In the genomic region with DNA sequence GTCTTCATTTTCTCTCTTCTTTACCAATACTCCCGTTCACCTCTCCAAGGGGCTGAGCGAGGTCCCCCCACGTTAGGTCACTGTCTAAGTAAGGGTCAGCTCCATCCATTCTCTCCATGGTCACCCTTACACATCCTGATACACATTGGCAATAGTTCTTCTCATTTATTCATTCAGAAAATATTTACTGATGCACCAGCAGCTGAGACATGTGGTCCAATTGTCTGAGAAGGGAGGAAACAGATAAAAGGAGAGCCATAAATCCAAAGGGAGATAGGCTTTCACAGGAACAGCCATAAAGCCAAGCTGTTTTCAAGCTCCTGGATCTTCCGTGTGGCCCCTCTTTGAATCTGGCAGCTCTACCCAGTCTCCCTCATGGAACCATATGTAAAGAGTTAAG, we compare ENCODE assay signal across 20 cellular contexts.
"Had no signal": no experiment of that assay in that cellular context is flagged by ENCODE, and none has a peak within 500 bp of the region (broad histone marks: within the 10 kb centered on the region; RNA-seq: fewer than 3 reads in every experiment).

No MANE protein-coding gene starts in this region.

- H3K27me3 ChIP-seq: ovary, tibial nerve had no signal

- H3K36me3 Mint-ChIP-seq: activated naive CD8-positive, alpha-beta T cell treated with anti-CD3 and anti-CD28 coated beads, Interleukin-2, amount 10 ng/mL, durations not matched to agents 7 days and 5 days; brain; memory B cell; naive B cell had no signal

- DNase-seq: activated CD4-positive, alpha-beta T cell treated with anti-CD3 and anti-CD28 coated beads, Interleukin-2, amount 50 U/mL, for 4 hours; activated naive CD4-positive, alpha-beta T cell; activated naive CD8-positive, alpha-beta T cell treated with anti-CD3 and anti-CD28 coated beads, Interleukin-2, amount 10 ng/mL, durations not matched to agents 7 days and 5 days; activated T-cell treated with anti-CD3 and anti-CD28 coated beads for 4 hours; amygdala; caudate nucleus; endodermal cell; erythroblast; mucosa of descending colon; naive B cell; ovary; right cardiac atrium; stimulated activated naive CD8-positive, alpha-beta T cell treated with anti-CD3 and anti-CD28 coated beads, Interleukin-15, Interleukin-2, amounts not matched to agents 100 U/mL and 50 U/mL, for 24 hours; T-helper 17 cell; WERI-Rb-1 had no signal

- H3K9me3 ChIP-seq: mucosa of descending colon, ovary, psoas muscle, tibial nerve had no signal

- H3K4me1 Mint-ChIP-seq: brain, endodermal cell, T-helper 17 cell had no signal

- H3K36me3 ChIP-seq: ovary, tibial nerve, WERI-Rb-1 had no signal

- H3K4me1 ChIP-seq: psoas muscle, tibial nerve had no signal

- H3K4me3 ChIP-seq: mucosa of descending colon, ovary, psoas muscle, skin epidermis, tibial nerve had no signal

- H3K4me3 Mint-ChIP-seq: activated naive CD8-positive, alpha-beta T cell treated with anti-CD3 and anti-CD28 coated beads, Interleukin-2, amount 10 ng/mL, durations not matched to agents 7 days and 5 days; brain; endodermal cell; memory B cell; naive B cell; T-helper 17 cell had no signal

- H3K9me3 Mint-ChIP-seq: activated naive CD8-positive, alpha-beta T cell treated with anti-CD3 and anti-CD28 coated beads, Interleukin-2, amount 10 ng/mL, durations not matched to agents 7 days and 5 days; brain; endodermal cell; memory B cell had no signal

- H3K27ac Mint-ChIP-seq: activated naive CD8-positive, alpha-beta T cell treated with anti-CD3 and anti-CD28 coated beads, Interleukin-2, amount 10 ng/mL, durations not matched to agents 7 days and 5 days; endodermal cell; memory B cell; naive B cell; T-helper 17 cell had no signal

- H3K27ac ChIP-seq: ovary, psoas muscle, skin epidermis, tibial nerve, WERI-Rb-1 had no signal
